1 cellular context compared by ENCODE assay signal in genomic region chr4:113739197-113739596, GRCh38.
TF ChIP-seq lines count a peak whose summit lies in the region.

No MANE protein-coding gene starts in this region.

TF ChIP-seq in GM12878, 131 proteins besides CTCF, POLR2A, EP300 and RAD21:
- TF ChIP-seq SP1 (IDR thresholded peaks at IDR 0.05; ENCODE audit: low read depth, low read length) (no peak), MYC (IDR thresholded peaks at IDR 0.05; ENCODE audit: insufficient read depth, insufficient read length, insufficient replicate concordance, low read length, severe bottlenecking) (no peak), YY1 (IDR thresholded peaks at IDR 0.05; ENCODE audit: low read depth, low read length) (no peak), ESRRA (IDR thresholded peaks at IDR 0.05; ENCODE audit: low read length) (no peak), ZNF274 (IDR thresholded peaks at IDR 0.05; ENCODE audit: insufficient read depth, insufficient read length) (no peak), CBFB (IDR thresholded peaks at IDR 0.05; ENCODE audit: low read depth) (no peak), RBBP5 (conservative IDR thresholded peaks at IDR 0.05) (no peak), MXI1 (IDR thresholded peaks at IDR 0.05; ENCODE audit: low read depth, low read length) (no peak), RELB (IDR thresholded peaks at IDR 0.05; ENCODE audit: low read depth) (no peak), ZZZ3 (IDR thresholded peaks at IDR 0.05; ENCODE audit: control insufficient read depth, insufficient read length, low read depth) (no peak), NR2F1 (conservative IDR thresholded peaks at IDR 0.05) (no peak), CHD2 (IDR thresholded peaks at IDR 0.05; ENCODE audit: borderline replicate concordance, low read depth, low read length) (no peak), POLR2AphosphoS5 (IDR thresholded peaks at IDR 0.05; ENCODE audit: low read length) (no peak), PML (IDR thresholded peaks at IDR 0.05; ENCODE audit: low read length) (no peak)
- TF ChIP-seq, protein P1, sequence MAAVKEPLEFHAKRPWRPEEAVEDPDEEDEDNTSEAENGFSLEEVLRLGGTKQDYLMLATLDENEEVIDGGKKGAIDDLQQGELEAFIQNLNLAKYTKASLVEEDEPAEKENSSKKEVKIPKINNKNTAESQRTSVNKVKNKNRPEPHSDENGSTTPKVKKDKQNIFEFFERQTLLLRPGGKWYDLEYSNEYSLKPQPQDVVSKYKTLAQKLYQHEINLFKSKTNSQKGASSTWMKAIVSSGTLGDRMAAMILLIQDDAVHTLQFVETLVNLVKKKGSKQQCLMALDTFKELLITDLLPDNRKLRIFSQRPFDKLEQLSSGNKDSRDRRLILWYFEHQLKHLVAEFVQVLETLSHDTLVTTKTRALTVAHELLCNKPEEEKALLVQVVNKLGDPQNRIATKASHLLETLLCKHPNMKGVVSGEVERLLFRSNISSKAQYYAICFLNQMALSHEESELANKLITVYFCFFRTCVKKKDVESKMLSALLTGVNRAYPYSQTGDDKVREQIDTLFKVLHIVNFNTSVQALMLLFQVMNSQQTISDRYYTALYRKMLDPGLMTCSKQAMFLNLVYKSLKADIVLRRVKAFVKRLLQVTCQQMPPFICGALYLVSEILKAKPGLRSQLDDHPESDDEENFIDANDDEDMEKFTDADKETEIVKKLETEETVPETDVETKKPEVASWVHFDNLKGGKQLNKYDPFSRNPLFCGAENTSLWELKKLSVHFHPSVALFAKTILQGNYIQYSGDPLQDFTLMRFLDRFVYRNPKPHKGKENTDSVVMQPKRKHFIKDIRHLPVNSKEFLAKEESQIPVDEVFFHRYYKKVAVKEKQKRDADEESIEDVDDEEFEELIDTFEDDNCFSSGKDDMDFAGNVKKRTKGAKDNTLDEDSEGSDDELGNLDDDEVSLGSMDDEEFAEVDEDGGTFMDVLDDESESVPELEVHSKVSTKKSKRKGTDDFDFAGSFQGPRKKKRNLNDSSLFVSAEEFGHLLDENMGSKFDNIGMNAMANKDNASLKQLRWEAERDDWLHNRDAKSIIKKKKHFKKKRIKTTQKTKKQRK (IDR thresholded peaks at IDR 0.05; ENCODE audit: low read depth, low read length), result no peak
- TF ChIP-seq, protein P2, sequence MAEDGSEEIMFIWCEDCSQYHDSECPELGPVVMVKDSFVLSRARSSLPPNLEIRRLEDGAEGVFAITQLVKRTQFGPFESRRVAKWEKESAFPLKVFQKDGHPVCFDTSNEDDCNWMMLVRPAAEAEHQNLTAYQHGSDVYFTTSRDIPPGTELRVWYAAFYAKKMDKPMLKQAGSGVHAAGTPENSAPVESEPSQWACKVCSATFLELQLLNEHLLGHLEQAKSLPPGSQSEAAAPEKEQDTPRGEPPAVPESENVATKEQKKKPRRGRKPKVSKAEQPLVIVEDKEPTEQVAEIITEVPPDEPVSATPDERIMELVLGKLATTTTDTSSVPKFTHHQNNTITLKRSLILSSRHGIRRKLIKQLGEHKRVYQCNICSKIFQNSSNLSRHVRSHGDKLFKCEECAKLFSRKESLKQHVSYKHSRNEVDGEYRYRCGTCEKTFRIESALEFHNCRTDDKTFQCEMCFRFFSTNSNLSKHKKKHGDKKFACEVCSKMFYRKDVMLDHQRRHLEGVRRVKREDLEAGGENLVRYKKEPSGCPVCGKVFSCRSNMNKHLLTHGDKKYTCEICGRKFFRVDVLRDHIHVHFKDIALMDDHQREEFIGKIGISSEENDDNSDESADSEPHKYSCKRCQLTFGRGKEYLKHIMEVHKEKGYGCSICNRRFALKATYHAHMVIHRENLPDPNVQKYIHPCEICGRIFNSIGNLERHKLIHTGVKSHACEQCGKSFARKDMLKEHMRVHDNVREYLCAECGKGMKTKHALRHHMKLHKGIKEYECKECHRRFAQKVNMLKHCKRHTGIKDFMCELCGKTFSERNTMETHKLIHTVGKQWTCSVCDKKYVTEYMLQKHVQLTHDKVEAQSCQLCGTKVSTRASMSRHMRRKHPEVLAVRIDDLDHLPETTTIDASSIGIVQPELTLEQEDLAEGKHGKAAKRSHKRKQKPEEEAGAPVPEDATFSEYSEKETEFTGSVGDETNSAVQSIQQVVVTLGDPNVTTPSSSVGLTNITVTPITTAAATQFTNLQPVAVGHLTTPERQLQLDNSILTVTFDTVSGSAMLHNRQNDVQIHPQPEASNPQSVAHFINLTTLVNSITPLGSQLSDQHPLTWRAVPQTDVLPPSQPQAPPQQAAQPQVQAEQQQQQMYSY (CRISPR knock-in tag; IDR thresholded peaks at IDR 0.05), result no peak
- TF ChIP-seq, protein P3, sequence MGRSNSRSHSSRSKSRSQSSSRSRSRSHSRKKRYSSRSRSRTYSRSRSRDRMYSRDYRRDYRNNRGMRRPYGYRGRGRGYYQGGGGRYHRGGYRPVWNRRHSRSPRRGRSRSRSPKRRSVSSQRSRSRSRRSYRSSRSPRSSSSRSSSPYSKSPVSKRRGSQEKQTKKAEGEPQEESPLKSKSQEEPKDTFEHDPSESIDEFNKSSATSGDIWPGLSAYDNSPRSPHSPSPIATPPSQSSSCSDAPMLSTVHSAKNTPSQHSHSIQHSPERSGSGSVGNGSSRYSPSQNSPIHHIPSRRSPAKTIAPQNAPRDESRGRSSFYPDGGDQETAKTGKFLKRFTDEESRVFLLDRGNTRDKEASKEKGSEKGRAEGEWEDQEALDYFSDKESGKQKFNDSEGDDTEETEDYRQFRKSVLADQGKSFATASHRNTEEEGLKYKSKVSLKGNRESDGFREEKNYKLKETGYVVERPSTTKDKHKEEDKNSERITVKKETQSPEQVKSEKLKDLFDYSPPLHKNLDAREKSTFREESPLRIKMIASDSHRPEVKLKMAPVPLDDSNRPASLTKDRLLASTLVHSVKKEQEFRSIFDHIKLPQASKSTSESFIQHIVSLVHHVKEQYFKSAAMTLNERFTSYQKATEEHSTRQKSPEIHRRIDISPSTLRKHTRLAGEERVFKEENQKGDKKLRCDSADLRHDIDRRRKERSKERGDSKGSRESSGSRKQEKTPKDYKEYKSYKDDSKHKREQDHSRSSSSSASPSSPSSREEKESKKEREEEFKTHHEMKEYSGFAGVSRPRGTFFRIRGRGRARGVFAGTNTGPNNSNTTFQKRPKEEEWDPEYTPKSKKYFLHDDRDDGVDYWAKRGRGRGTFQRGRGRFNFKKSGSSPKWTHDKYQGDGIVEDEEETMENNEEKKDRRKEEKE (IDR thresholded peaks at IDR 0.05), result no peak
